Comparison of ENCODE assay signal across 8 cellular contexts in the genomic region with DNA sequence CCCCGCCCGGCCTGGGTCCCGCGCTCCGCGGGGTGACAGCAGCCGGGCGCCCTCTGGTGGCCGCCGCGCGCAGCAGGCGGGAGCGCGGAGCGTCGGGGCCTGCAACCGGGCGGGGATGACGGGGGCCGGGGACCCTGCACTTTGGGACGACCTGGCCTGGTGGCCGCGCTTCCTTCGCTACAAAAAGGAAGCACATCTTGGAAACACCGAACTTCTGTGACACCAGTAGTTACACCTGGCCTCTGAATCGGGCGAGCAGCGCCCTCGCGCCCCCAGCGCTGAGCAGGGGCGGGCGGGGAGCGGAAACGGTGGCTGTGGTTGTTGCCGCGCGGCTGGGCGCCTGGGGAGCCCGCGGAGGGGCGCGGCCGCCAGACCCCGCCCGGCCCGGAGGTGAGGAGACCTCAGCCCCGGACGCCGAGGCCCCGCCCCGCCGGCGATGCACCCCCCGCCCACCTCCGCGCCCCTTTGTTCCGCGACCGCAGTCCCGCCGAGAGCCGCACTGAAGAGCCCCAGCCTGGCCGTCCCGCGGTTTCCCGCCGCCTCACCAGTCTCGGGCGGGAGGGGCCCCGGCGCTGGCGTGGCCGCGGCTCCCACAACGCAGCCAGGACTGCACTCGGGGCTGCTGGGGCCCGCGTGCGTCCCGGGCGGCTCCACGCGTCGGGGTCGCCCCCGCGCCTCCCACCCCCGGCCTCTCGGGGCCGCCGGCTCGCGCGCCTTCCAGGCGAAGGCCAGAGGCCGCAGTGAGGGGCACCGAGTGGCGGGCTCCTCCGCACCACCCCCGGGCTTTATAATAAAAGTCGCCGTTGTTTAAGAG. TPM values are rescaled to one million over a fixed set of nuclear protein-coding genes. Genes with fewer than 3 reads are reported as not detected.
DNase-seq lines count a peak whose midpoint lies in the region; ATAC-seq, FAIRE-seq and TF ChIP-seq lines count a peak whose summit lies in the region.

No MANE protein-coding gene starts in this region.

- H3K4me3 Mint-ChIP-seq in activated T-helper 1 cell treated with anti-CD3 and anti-CD28 coated beads, Interleukin-12 subunit alpha, Interleukin-12 subunit beta, Interleukin-2, Interleukin-4 antibody, amounts not matched to agents 30 ng/mL and 10 ng/mL and 1 ng/mL, durations not matched to agents 14 hours and 24 hours and 36 hours, result peak overlapping the region; percentile 78

- H3K4me3 ChIP-seq in PC-9 (peak overlapping the region; percentile 79), tibial artery (peak overlapping the region; percentile 59 to 62)

- H3K4me1 Mint-ChIP-seq in activated T-helper 1 cell treated with anti-CD3 and anti-CD28 coated beads, Interleukin-12 subunit alpha, Interleukin-12 subunit beta, Interleukin-2, Interleukin-4 antibody, amounts not matched to agents 30 ng/mL and 10 ng/mL and 1 ng/mL, durations not matched to agents 14 hours and 24 hours and 36 hours (ENCODE audit: low read depth), result peaks cover 41% of the 10 kb centered on the region

- H3K4me2 ChIP-seq in PC-9, result peak overlapping the region; percentile 96

- peak overlapping the region; percentile 92 for H2AFZ ChIP-seq in PC-9

- H3K9me3 Mint-ChIP-seq in activated T-helper 1 cell treated with anti-CD3 and anti-CD28 coated beads, Interleukin-12 subunit alpha, Interleukin-12 subunit beta, Interleukin-2, Interleukin-4 antibody, amounts not matched to agents 30 ng/mL and 10 ng/mL and 1 ng/mL, durations not matched to agents 14 hours and 24 hours and 36 hours, result no peaks in the 10 kb centered on the region

- H3K36me3 ChIP-seq in PC-9 (ENCODE audit: low read depth), result no peaks in the 10 kb centered on the region
- H3K36me3 ChIP-seq in tibial artery, result no peaks in the 10 kb centered on the region

- intact Hi-C loops in PC-9 (cut with micrococcal nuclease; ENCODE audit: unreplicated experiment), result loop anchor here (1.0 to 5.0 kb wide), 3 partner anchors 38 to 644 kb away; no protein-coding TSS in a partner anchor
- intact Hi-C loops in activated T-helper 1 cell treated with anti-CD3 and anti-CD28 coated beads, Interleukin-12 subunit alpha, Interleukin-12 subunit beta, Interleukin-2, Interleukin-4 antibody, amounts not matched to agents 30 ng/mL and 10 ng/mL and 1 ng/mL, durations not matched to agents 14 hours and 24 hours and 36 hours (cut with micrococcal nuclease), result loop anchor here (1.0 kb wide), 6 partner anchors 11 to 286 kb away; a partner anchor contains a TSS
- intact Hi-C loops in tibial artery (cut with DNase I; ENCODE audit: low total_unique reads), result loop anchor here (2.0 to 5.0 kb wide), 2 partner anchors 39 to 57 kb away; no protein-coding TSS in a partner anchor

- peaks cover 5% of the 10 kb centered on the region for H3K27me3 Mint-ChIP-seq in activated T-helper 1 cell treated with anti-CD3 and anti-CD28 coated beads, Interleukin-12 subunit alpha, Interleukin-12 subunit beta, Interleukin-2, Interleukin-4 antibody, amounts not matched to agents 30 ng/mL and 10 ng/mL and 1 ng/mL, durations not matched to agents 14 hours and 24 hours and 36 hours (ENCODE audit: insufficient read depth)

- peaks cover 22% of the 10 kb centered on the region; the same call in 1 of the 2 replicates for H3F3A ChIP-seq in PC-9 (ENCODE audit: insufficient read depth, low read depth)

- peak; percentile 60 for DNase-seq in DMS153 (lab: John Stamatoyannopoulos, UW)
- DNase-seq in HUDEP-2 (lab: John Stamatoyannopoulos, UW; ENCODE audit: unreplicated experiment in 76 of 76), result peak in 50 of 76 experiments; percentile 8 to 77 (median 48)
- peak in 1 of 2 experiments; percentile 85 for DNase-seq in PC-9
- peak; percentile 70 for DNase-seq in activated T-helper 1 cell treated with anti-CD3 and anti-CD28 coated beads, Interleukin-12 subunit alpha, Interleukin-12 subunit beta, Interleukin-2, Interleukin-4 antibody, amounts not matched to agents 30 ng/mL and 10 ng/mL and 1 ng/mL, durations not matched to agents 14 hours and 24 hours and 36 hours (ENCODE audit: low spot score)
- peak; percentile 93 for DNase-seq in frontal cortex (ENCODE audit: low spot score in 2 of 2)
- peak; percentile 43 for DNase-seq in occipital lobe (lab: John Stamatoyannopoulos, UW)
- peak; percentile 37 to 72 for DNase-seq in tibial artery

- no peaks in the 10 kb centered on the region for H3K27me3 ChIP-seq in PC-9 (ENCODE audit: insufficient read depth, low read depth)
- peaks cover 0 to 2% of the 10 kb centered on the region in 2 donors for H3K27me3 ChIP-seq in tibial artery

- BruUV-seq in PC-9 (replicated peaks; lab: Mats Ljungman, UMichigan), result no TSS peak

- H3K9me3 ChIP-seq in PC-9 (ENCODE audit: insufficient read depth, low read depth) (no peaks in the 10 kb centered on the region), tibial artery (no peaks in the 10 kb centered on the region)

- H3K36me3 Mint-ChIP-seq in activated T-helper 1 cell treated with anti-CD3 and anti-CD28 coated beads, Interleukin-12 subunit alpha, Interleukin-12 subunit beta, Interleukin-2, Interleukin-4 antibody, amounts not matched to agents 30 ng/mL and 10 ng/mL and 1 ng/mL, durations not matched to agents 14 hours and 24 hours and 36 hours (ENCODE audit: low read depth), result peaks cover 2% of the 10 kb centered on the region

- no peaks in the 10 kb centered on the region for H4K20me1 ChIP-seq in PC-9 (ENCODE audit: insufficient read depth)

- peak; percentile 52 for ATAC-seq in GM21367 (IDR thresholded peaks at IDR 0.05; ENCODE audit: unreplicated experiment)

- no peaks in the 10 kb centered on the region for H3K9me2 ChIP-seq in PC-9 (ENCODE audit: insufficient read depth)

- TF ChIP-seq CTCF in PC-9 (conservative IDR thresholded peaks at IDR 0.05) (peak; percentile 71), tibial artery (IDR thresholded peaks at IDR 0.05) (peak; percentile 70 to 93)

- H3K79me2 ChIP-seq in PC-9 (ENCODE audit: low read depth), result no peaks in the 10 kb centered on the region

- peak overlapping the region; percentile 74 for H3K27ac ChIP-seq in PC-9
- H3K27ac ChIP-seq in tibial artery, result peak overlapping the region; percentile 44 to 52

- POLR2A ChIA-PET in PC-9 (lab: Charles Lee; ENCODE audit: unreplicated experiment), result interaction anchor here (0.7 kb wide), 1 partner anchor 57 kb away, joined by 4 read pairs; no protein-coding TSS in a partner anchor

- no peak overlapping the region for H3K27ac Mint-ChIP-seq in activated T-helper 1 cell treated with anti-CD3 and anti-CD28 coated beads, Interleukin-12 subunit alpha, Interleukin-12 subunit beta, Interleukin-2, Interleukin-4 antibody, amounts not matched to agents 30 ng/mL and 10 ng/mL and 1 ng/mL, durations not matched to agents 14 hours and 24 hours and 36 hours

- H3K4me1 ChIP-seq in PC-9 (replicated peaks; ENCODE audit: insufficient read depth), result peaks cover 26% of the 10 kb centered on the region
- peaks cover 0 to 25% (median 10%) of the 10 kb centered on the region in 4 donors for H3K4me1 ChIP-seq in tibial artery

- FAIRE-seq in frontal cortex (lab: Jason Lieb, UNC), result no peak

- CTCF ChIA-PET in PC-9 (lab: Charles Lee), result interaction anchor here (0.6 to 1.6 kb wide), 4 partner anchors 11 to 513 kb away, joined by 3 to 16 read pairs (median 3); no protein-coding TSS in a partner anchor

RNA-seq across cellular contexts. Expression of a gene that starts 59.3 kb away (rescaled TPM):
- total RNA-seq in PC-9 (2021) (404 and 584 TPM in 2 replicates), frontal cortex (377 TPM), occipital lobe (371 TPM)
- total RNA-seq in activated T-helper 1 cell treated with anti-CD3 and anti-CD28 coated beads, Interleukin-12 subunit alpha, Interleukin-12 subunit beta, Interleukin-2, Interleukin-4 antibody, amounts not matched to agents 30 ng/mL and 10 ng/mL and 1 ng/mL, durations not matched to agents 14 hours and 24 hours and 36 hours, result 416 and 426 TPM in 2 replicates
